Comparison of ENCODE assay signal across 11 cellular contexts in genomic region chr11:117946196-117946841, GRCh38. TPM values are rescaled to one million over a fixed set of nuclear protein-coding genes. Genes with fewer than 3 reads are reported as not detected.
DNase-seq lines count a peak whose midpoint lies in the region; ATAC-seq and TF ChIP-seq lines count a peak whose summit lies in the region.
"Had no signal": no experiment of that assay in that cellular context is flagged by ENCODE, and none has a peak within 500 bp of the region (broad histone marks: within the 10 kb centered on the region; RNA-seq: fewer than 3 reads in every experiment).

No MANE protein-coding gene starts in this region.

- no peaks in the 10 kb centered on the region for H3K9me3 Mint-ChIP-seq in activated T-cell treated with anti-CD3 and anti-CD28 coated beads, Interleukin-2, amount 50 U/mL, for 24 hours
- no peaks in the 10 kb centered on the region for H3K9me3 Mint-ChIP-seq in activated naive CD8-positive, alpha-beta T cell treated with anti-CD3 and anti-CD28 coated beads for 36 hours
- H3K9me3 Mint-ChIP-seq in progenitor cell of endocrine pancreas (ENCODE audit: low read depth) (peaks cover 6% of the 10 kb centered on the region), MCF 10A (ENCODE audit: unreplicated experiment) (no peaks in the 10 kb centered on the region)
- H3K9me3 Mint-ChIP-seq: IgD-negative memory B cell had no signal

- POLR2A ChIA-PET in MCF 10A (lab: Yijun Ruan, JAX), result interaction anchor here (1.0 to 1.1 kb wide), 2 partner anchors 102 to 105 kb away, joined by 7 to 8 read pairs; no protein-coding TSS in a partner anchor

- BruUV-seq in MCF 10A (replicated peaks; lab: Mats Ljungman, UMichigan), result no TSS peak

- no peak overlapping the region for H3K4me3 Mint-ChIP-seq in activated T-cell treated with anti-CD3 and anti-CD28 coated beads, Interleukin-2, amount 50 U/mL, for 24 hours
- H3K4me3 Mint-ChIP-seq in activated naive CD8-positive, alpha-beta T cell treated with anti-CD3 and anti-CD28 coated beads for 36 hours, result no peak overlapping the region
- no peak overlapping the region for H3K4me3 Mint-ChIP-seq in progenitor cell of endocrine pancreas (ENCODE audit: low read depth)
- H3K4me3 Mint-ChIP-seq in MCF 10A (ENCODE audit: unreplicated experiment), result no peak overlapping the region
- H3K4me3 Mint-ChIP-seq: IgD-negative memory B cell had no signal

- peak overlapping the region; percentile 64 for H3K27ac Mint-ChIP-seq in activated T-cell treated with anti-CD3 and anti-CD28 coated beads, Interleukin-2, amount 50 U/mL, for 24 hours
- H3K27ac Mint-ChIP-seq in activated naive CD8-positive, alpha-beta T cell treated with anti-CD3 and anti-CD28 coated beads for 36 hours, result peak overlapping the region; percentile 51
- H3K27ac Mint-ChIP-seq in progenitor cell of endocrine pancreas (peak overlapping the region; percentile 14), MCF 10A (ENCODE audit: low read depth, unreplicated experiment) (no peak overlapping the region)

- no peaks in the 10 kb centered on the region for H3K36me3 Mint-ChIP-seq in activated T-cell treated with anti-CD3 and anti-CD28 coated beads, Interleukin-2, amount 50 U/mL, for 24 hours (ENCODE audit: low read depth)
- no peaks in the 10 kb centered on the region for H3K36me3 Mint-ChIP-seq in activated naive CD8-positive, alpha-beta T cell treated with anti-CD3 and anti-CD28 coated beads for 36 hours
- no peaks in the 10 kb centered on the region for H3K36me3 Mint-ChIP-seq in progenitor cell of endocrine pancreas (ENCODE audit: insufficient read depth)
- H3K36me3 Mint-ChIP-seq in MCF 10A (ENCODE audit: insufficient read depth, unreplicated experiment), result no peaks in the 10 kb centered on the region
- H3K36me3 Mint-ChIP-seq: IgD-negative memory B cell had no signal

- CTCF ChIA-PET in MCF 10A (lab: Yijun Ruan, JAX), result interaction anchor here (0.6 to 8.5 kb wide), 64 partner anchors 9 to 565 kb away, joined by 3 to 200 read pairs (median 4); partner anchors contain the start of gene FXYD2

- intact Hi-C loops in MCF 10A (cut with micrococcal nuclease), result loop anchor here (2.0 kb wide), 1 partner anchor 520 kb away; no protein-coding TSS in a partner anchor

- peaks cover 73% of the 10 kb centered on the region for H3K4me1 Mint-ChIP-seq in activated T-cell treated with anti-CD3 and anti-CD28 coated beads, Interleukin-2, amount 50 U/mL, for 24 hours (ENCODE audit: low read depth)
- H3K4me1 Mint-ChIP-seq in activated naive CD8-positive, alpha-beta T cell treated with anti-CD3 and anti-CD28 coated beads for 36 hours, result peaks cover 69% of the 10 kb centered on the region
- peaks cover 4% of the 10 kb centered on the region for H3K4me1 Mint-ChIP-seq in progenitor cell of endocrine pancreas (ENCODE audit: low read depth)
- peaks cover 4% of the 10 kb centered on the region for H3K4me1 Mint-ChIP-seq in MCF 10A (ENCODE audit: insufficient read depth, unreplicated experiment)

- no peaks in the 10 kb centered on the region for H3K27me3 Mint-ChIP-seq in activated T-cell treated with anti-CD3 and anti-CD28 coated beads, Interleukin-2, amount 50 U/mL, for 24 hours
- H3K27me3 Mint-ChIP-seq in activated naive CD8-positive, alpha-beta T cell treated with anti-CD3 and anti-CD28 coated beads for 36 hours, result no peaks in the 10 kb centered on the region
- H3K27me3 Mint-ChIP-seq in progenitor cell of endocrine pancreas (peaks cover 9% of the 10 kb centered on the region), MCF 10A (ENCODE audit: insufficient read depth, unreplicated experiment) (peaks cover 24% of the 10 kb centered on the region)
- H3K27me3 Mint-ChIP-seq: CD4-positive, alpha-beta memory T cell had no signal

- DNase-seq in activated T-cell treated with anti-CD3 and anti-CD28 coated beads, Interleukin-2, amount 50 U/mL, for 24 hours, result no peak
- no peak for DNase-seq in activated T-cell treated with anti-CD3 and anti-CD28 coated beads, Interleukin-2, amount 50 U/mL, for 48 hours
- no peak for DNase-seq in activated naive CD8-positive, alpha-beta T cell treated with anti-CD3 and anti-CD28 coated beads for 36 hours
- no peak for DNase-seq in progenitor cell of endocrine pancreas (ENCODE audit: low spot score, unreplicated experiment)
- no peak for DNase-seq in MCF 10A (ENCODE audit: unreplicated experiment)

- peak; percentile 14 for ATAC-seq in HG02938 (IDR thresholded peaks at IDR 0.05; ENCODE audit: unreplicated experiment)
- no peak for ATAC-seq in SK-N-SH treated with all-trans-retinoic acid at 6 μM for 48 hours
- ATAC-seq in HG03025 (IDR thresholded peaks at IDR 0.05; ENCODE audit: low FRiP score, unreplicated experiment), result no peak

- TF ChIP-seq CTCF in progenitor cell of endocrine pancreas (IDR thresholded peaks at IDR 0.05; ENCODE audit: unreplicated experiment) (no peak), MCF 10A (IDR thresholded peaks at IDR 0.05; ENCODE audit: unreplicated experiment) (no peak)

TF ChIP-seq in SK-N-SH treated with all-trans-retinoic acid at 6 μM for 48 hours, 23 proteins besides CTCF, POLR2A, EP300 and RAD21:
- TF ChIP-seq ZNF565 (CRISPR knock-in tag; conservative IDR thresholded peaks at IDR 0.05; ENCODE audit: low read depth) (no peak), ZFP30 (CRISPR knock-in tag; IDR thresholded peaks at IDR 0.05) (no peak), TSHZ2 (CRISPR knock-in tag; IDR thresholded peaks at IDR 0.05) (no peak), PATZ1 (CRISPR knock-in tag; IDR thresholded peaks at IDR 0.05; ENCODE audit: borderline replicate concordance) (no peak), RARB (CRISPR knock-in tag; IDR thresholded peaks at IDR 0.05) (no peak), ISL1 (CRISPR knock-in tag; IDR thresholded peaks at IDR 0.05) (no peak), PPARA (CRISPR knock-in tag; IDR thresholded peaks at IDR 0.05; ENCODE audit: borderline replicate concordance) (no peak), ZNF70 (CRISPR knock-in tag; IDR thresholded peaks at IDR 0.05) (no peak), CREB5 (CRISPR knock-in tag; IDR thresholded peaks at IDR 0.05; ENCODE audit: low read depth) (no peak), ARNTL (CRISPR knock-in tag; IDR thresholded peaks at IDR 0.05; ENCODE audit: borderline replicate concordance, low read depth) (no peak), ESRRG (CRISPR knock-in tag; IDR thresholded peaks at IDR 0.05) (no peak), OSR1 (CRISPR knock-in tag; IDR thresholded peaks at IDR 0.05) (no peak)

RNA-seq across cellular contexts. Expression of gene TMPRSS13, which starts 17.1 kb away (rescaled TPM):
- total RNA-seq in activated naive CD8-positive, alpha-beta T cell treated with anti-CD3 and anti-CD28 coated beads for 36 hours, result 1 to 10 TPM; 1.9 to 3.4 TPM
- total RNA-seq in progenitor cell of endocrine pancreas (5.7 and 6.1 TPM in 2 replicates), MCF 10A (2022) (not detected in 2 replicates)
- total RNA-seq: SJSA1 had no signal

RNA-seq across cellular contexts. Expression of gene IL10RA, which starts 39.9 kb away (rescaled TPM):
- total RNA-seq in activated naive CD8-positive, alpha-beta T cell treated with anti-CD3 and anti-CD28 coated beads for 36 hours, result 10 to 100 TPM; 39.6 to 41.2 TPM
- total RNA-seq in progenitor cell of endocrine pancreas (0.62 and 0.72 TPM in 2 replicates), MCF 10A (2022) (not detected in 2 replicates)
- total RNA-seq: SJSA1 had no signal

Comparison
In these comparisons a context has a peak if more than half of its experiments do, and no peak if none do; other contexts are left out.
1. RNA of gene IL10RA, which starts 39.9 kb away (total RNA-seq): 39.6 to 41.2 TPM in activated naive CD8-positive, alpha-beta T cell treated with anti-CD3 and anti-CD28 coated beads for 36 hours; 0.62 to 0.72 TPM in progenitor cell of endocrine pancreas and not detected in MCF 10A; every median in the first group is over 10 times any median in the second.